Comparison of ENCODE assay signal across 1 cellular context in the genomic region with DNA sequence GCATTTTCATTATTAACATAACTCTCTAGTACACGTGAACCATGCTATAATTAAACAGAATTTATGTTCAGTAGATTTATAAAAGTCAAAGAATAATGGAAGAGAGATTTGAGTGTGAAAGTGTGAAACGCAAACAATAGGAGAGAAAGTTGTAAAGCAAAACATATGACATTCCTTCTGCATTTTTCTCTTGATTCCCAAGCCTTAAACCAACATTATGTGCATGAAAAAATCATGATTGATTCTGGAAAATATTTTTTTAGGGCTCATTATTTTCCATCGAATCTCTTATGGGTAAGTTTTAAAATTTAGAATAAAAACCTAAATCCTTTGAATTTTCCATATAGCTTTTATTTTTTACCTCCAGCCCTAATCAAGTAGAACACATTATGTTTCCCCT.
TF ChIP-seq lines count a peak whose summit lies in the region.

No MANE protein-coding gene starts in this region.

TF ChIP-seq in IMR-90, 13 proteins besides CTCF, POLR2A, EP300 and RAD21:
- TF ChIP-seq, protein P1, sequence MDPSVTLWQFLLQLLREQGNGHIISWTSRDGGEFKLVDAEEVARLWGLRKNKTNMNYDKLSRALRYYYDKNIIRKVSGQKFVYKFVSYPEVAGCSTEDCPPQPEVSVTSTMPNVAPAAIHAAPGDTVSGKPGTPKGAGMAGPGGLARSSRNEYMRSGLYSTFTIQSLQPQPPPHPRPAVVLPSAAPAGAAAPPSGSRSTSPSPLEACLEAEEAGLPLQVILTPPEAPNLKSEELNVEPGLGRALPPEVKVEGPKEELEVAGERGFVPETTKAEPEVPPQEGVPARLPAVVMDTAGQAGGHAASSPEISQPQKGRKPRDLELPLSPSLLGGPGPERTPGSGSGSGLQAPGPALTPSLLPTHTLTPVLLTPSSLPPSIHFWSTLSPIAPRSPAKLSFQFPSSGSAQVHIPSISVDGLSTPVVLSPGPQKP (IDR thresholded peaks at IDR 0.05; ENCODE audit: borderline replicate concordance, low read depth, low read length), result no peak
- TF ChIP-seq, protein P2, sequence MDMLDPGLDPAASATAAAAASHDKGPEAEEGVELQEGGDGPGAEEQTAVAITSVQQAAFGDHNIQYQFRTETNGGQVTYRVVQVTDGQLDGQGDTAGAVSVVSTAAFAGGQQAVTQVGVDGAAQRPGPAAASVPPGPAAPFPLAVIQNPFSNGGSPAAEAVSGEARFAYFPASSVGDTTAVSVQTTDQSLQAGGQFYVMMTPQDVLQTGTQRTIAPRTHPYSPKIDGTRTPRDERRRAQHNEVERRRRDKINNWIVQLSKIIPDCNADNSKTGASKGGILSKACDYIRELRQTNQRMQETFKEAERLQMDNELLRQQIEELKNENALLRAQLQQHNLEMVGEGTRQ (IDR thresholded peaks at IDR 0.05; ENCODE audit: low read depth, low read length), result no peak
- TF ChIP-seq BHLHE40 (IDR thresholded peaks at IDR 0.05; ENCODE audit: low read depth, low read length), result no peak
- TF ChIP-seq MXI1 (IDR thresholded peaks at IDR 0.05; ENCODE audit: borderline replicate concordance, low read depth, low read length), result no peak
- TF ChIP-seq RCOR1 (IDR thresholded peaks at IDR 0.05; ENCODE audit: insufficient replicate concordance, low read length), result no peak
- no peak for TF ChIP-seq FOS (IDR thresholded peaks at IDR 0.05; ENCODE audit: low read depth, low read length)
- TF ChIP-seq MAFK (IDR thresholded peaks at IDR 0.05; ENCODE audit: low read depth, low read length), result no peak
- no peak for TF ChIP-seq NFE2L2 (IDR thresholded peaks at IDR 0.05; ENCODE audit: low read depth, low read length)
- TF ChIP-seq CHD1 (IDR thresholded peaks at IDR 0.05; ENCODE audit: low read depth, low read length), result no peak
- TF ChIP-seq RFX5 (IDR thresholded peaks at IDR 0.05; ENCODE audit: low read depth, low read length), result no peak
- no peak for TF ChIP-seq CEBPB (IDR thresholded peaks at IDR 0.05; ENCODE audit: low read depth, low read length)
- no peak for TF ChIP-seq MAZ (IDR thresholded peaks at IDR 0.05; ENCODE audit: borderline replicate concordance, low read depth, low read length)
- TF ChIP-seq SMC3 (IDR thresholded peaks at IDR 0.05; ENCODE audit: low read depth, low read length), result no peak
